Comparison of ENCODE assay signal across 35 cellular contexts in the genomic region with DNA sequence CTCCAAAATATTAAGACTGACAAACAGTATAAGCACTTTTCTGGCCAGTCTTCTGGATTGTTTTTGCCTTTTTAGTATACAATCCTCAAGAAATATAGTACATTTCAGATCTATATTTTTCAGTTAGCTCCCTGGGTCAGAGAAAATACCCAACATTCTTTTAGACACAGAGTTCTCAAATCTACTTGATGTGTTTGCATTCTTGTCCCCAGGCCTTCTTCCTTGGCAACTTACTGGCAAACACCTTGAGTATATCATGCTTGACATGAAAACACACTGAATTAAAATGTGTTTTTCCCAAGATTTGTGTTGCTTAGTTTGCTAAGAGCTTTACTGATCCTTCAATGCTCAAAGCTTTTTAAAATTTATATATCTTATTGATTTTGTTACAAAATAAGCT.
"Had no signal": no experiment of that assay in that cellular context is flagged by ENCODE, and none has a peak within 500 bp of the region (broad histone marks: within the 10 kb centered on the region; RNA-seq: fewer than 3 reads in every experiment).

No MANE protein-coding gene starts in this region.

- H3K36me3 Mint-ChIP-seq: activated CD4-positive, alpha-beta memory T cell treated with anti-CD3 and anti-CD28 coated beads for 36 hours; activated naive CD4-positive, alpha-beta T cell treated with anti-CD3 and anti-CD28 coated beads, Interleukin-2, amount 10 ng/mL, durations not matched to agents 7 days and 5 days; activated naive CD4-positive, alpha-beta T cell treated with anti-CD3 and anti-CD28 coated beads, Interleukin-2, amount 50 U/mL, for 24 hours; activated naive CD8-positive, alpha-beta T cell; activated naive CD8-positive, alpha-beta T cell treated with anti-CD3 and anti-CD28 coated beads, Interleukin-2, amount 10 ng/mL, durations not matched to agents 7 days and 5 days; brain had no signal

- DNase-seq: activated B cell treated with CpG ODN at 0.5 μM for 24 hours; activated CD4-positive, alpha-beta memory T cell treated with anti-CD3 and anti-CD28 coated beads for 36 hours; activated CD4-positive, alpha-beta T cell treated with anti-CD3 and anti-CD28 coated beads for 4 hours; activated CD4-positive, alpha-beta T cell treated with anti-CD3 and anti-CD28 coated beads, Interleukin-2, amount 10 ng/mL, durations not matched to agents 24 days and 14 days; activated CD4-positive, alpha-beta T cell treated with anti-CD3 and anti-CD28 coated beads, Interleukin-2, amount 50 U/mL, for 1 hour; activated CD4-positive, alpha-beta T cell treated with anti-CD3 and anti-CD28 coated beads, Interleukin-2, amount 50 U/mL, for 4 hours; activated CD4-positive, CD25-positive, alpha-beta regulatory T cell treated with anti-CD3 and anti-CD28 coated beads, Interleukin-2, amount 50 U/mL, for 72 hours; activated CD8-positive, alpha-beta memory T cell treated with anti-CD3 and anti-CD28 coated beads, Interleukin-2, amount 50 U/mL, for 4 hours; activated CD8-positive, alpha-beta T cell treated with anti-CD3 and anti-CD28 coated beads for 36 hours; activated effector memory CD4-positive, alpha-beta T cell treated with Interleukin-2 at 50 U/mL for 16 hours; activated gamma-delta T cell; activated naive CD4-positive, alpha-beta T cell treated with anti-CD3 and anti-CD28 coated beads, Interleukin-2, amount 10 ng/mL, durations not matched to agents 7 days and 5 days; activated naive CD4-positive, alpha-beta T cell treated with Interleukin-2 at 50 U/mL for 16 hours; activated naive CD8-positive, alpha-beta T cell treated with anti-CD3 and anti-CD28 coated beads, Interleukin-2, amount 10 ng/mL, durations not matched to agents 7 days and 5 days; activated naive CD8-positive, alpha-beta T cell treated with anti-CD3 and anti-CD28 coated beads, Interleukin-2, amount 50 U/mL, for 24 hours; activated T-cell treated with anti-CD3 and anti-CD28 coated beads for 4 hours; activated T-cell treated with anti-CD3 and anti-CD28 coated beads, Interleukin-2, amount 50 U/mL, for 1 hour; activated T-cell treated with anti-CD3 and anti-CD28 coated beads, Interleukin-2, amount 50 U/mL, for 4 hours; activated T-cell treated with anti-CD3 and anti-CD28 coated beads, Interleukin-2, amount 50 U/mL, for 72 hours; amygdala; anterior cingulate cortex; central memory CD4-positive, alpha-beta T cell; T-helper 1 cell; T-helper 2 cell; T-helper 9 cell had no signal

- H3K9me3 Mint-ChIP-seq: activated naive CD4-positive, alpha-beta T cell treated with anti-CD3 and anti-CD28 coated beads, Interleukin-2, amount 50 U/mL, for 24 hours had no signal

- H3K4me1 ChIP-seq: ascending aorta had no signal

- H3K36me3 ChIP-seq: ascending aorta, cardiac muscle cell had no signal

- ATAC-seq: activated CD8-positive, alpha-beta T cell treated with anti-CD3 and anti-CD28 coated beads for 36 hours; activated naive CD8-positive, alpha-beta T cell treated with anti-CD3 and anti-CD28 coated beads, Interleukin-2, amount 50 U/mL, for 24 hours; activated T-cell treated with anti-CD3 and anti-CD28 coated beads, Interleukin-2, amount 50 U/mL, for 4 hours; activated T-cell treated with anti-CD3 and anti-CD28 coated beads, Interleukin-2, amount 50 U/mL, for 72 hours had no signal

- H3K27ac ChIP-seq: ascending aorta, cardiac muscle cell, VCaP had no signal

- H3K27me3 ChIP-seq: ascending aorta, cardiac muscle cell had no signal

- H3K27ac Mint-ChIP-seq: activated B cell treated with CpG ODN at 0.5 μM for 24 hours; activated CD4-positive, alpha-beta memory T cell treated with anti-CD3 and anti-CD28 coated beads for 36 hours; activated CD4-positive, alpha-beta T cell treated with anti-CD3 and anti-CD28 coated beads, Interleukin-2, amount 10 ng/mL, durations not matched to agents 24 days and 14 days; activated CD8-positive, alpha-beta T cell treated with anti-CD3 and anti-CD28 coated beads for 36 hours; activated naive CD4-positive, alpha-beta T cell treated with anti-CD3 and anti-CD28 coated beads, Interleukin-2, amount 10 ng/mL, durations not matched to agents 7 days and 5 days; activated naive CD4-positive, alpha-beta T cell treated with anti-CD3 and anti-CD28 coated beads, Interleukin-2, amount 50 U/mL, for 24 hours; activated naive CD8-positive, alpha-beta T cell; activated naive CD8-positive, alpha-beta T cell treated with anti-CD3 and anti-CD28 coated beads, Interleukin-2, amount 10 ng/mL, durations not matched to agents 7 days and 5 days; activated naive CD8-positive, alpha-beta T cell treated with anti-CD3 and anti-CD28 coated beads, Interleukin-2, amount 50 U/mL, for 24 hours; activated T-cell treated with anti-CD3 and anti-CD28 coated beads, Interleukin-2, amount 50 U/mL, for 72 hours; activated T-helper 1 cell treated with anti-CD3 and anti-CD28 coated beads, Interleukin-12 subunit alpha, Interleukin-12 subunit beta, Interleukin-2, Interleukin-4 antibody, amounts not matched to agents 30 ng/mL and 10 ng/mL and 1 ng/mL, durations not matched to agents 14 hours and 24 hours and 36 hours; activated T-helper 2 cell treated with anti-CD3 and anti-CD28 coated beads, Interferon-gamma antibody, Interleukin-2, Interleukin-4, amounts not matched to agents 10 μg/mL and 5 μg/mL and 100 μg/mL, durations not matched to agents 14 hours and 24 hours and 36 hours; brain; T-helper 1 cell treated with Interleukin-12 subunit alpha and Interleukin-12 subunit beta and Interleukin-4 antibody, amounts not matched to agents 30 μg/mL and 1 μg/mL, for 36 hours; T-helper 2 cell treated with Interferon-gamma antibody and Interleukin-4, amounts not matched to agents 5 μg/mL and 100 μg/mL, for 36 hours had no signal

- H3K4me3 Mint-ChIP-seq: activated B cell treated with CpG ODN at 0.5 μM for 24 hours; activated CD4-positive, alpha-beta memory T cell treated with anti-CD3 and anti-CD28 coated beads for 36 hours; activated CD4-positive, alpha-beta T cell treated with anti-CD3 and anti-CD28 coated beads, Interleukin-2, amount 10 ng/mL, durations not matched to agents 24 days and 14 days; activated CD8-positive, alpha-beta T cell treated with anti-CD3 and anti-CD28 coated beads for 36 hours; activated naive CD4-positive, alpha-beta T cell treated with anti-CD3 and anti-CD28 coated beads, Interleukin-2, amount 10 ng/mL, durations not matched to agents 7 days and 5 days; activated naive CD4-positive, alpha-beta T cell treated with anti-CD3 and anti-CD28 coated beads, Interleukin-2, amount 50 U/mL, for 24 hours; activated naive CD8-positive, alpha-beta T cell; activated naive CD8-positive, alpha-beta T cell treated with anti-CD3 and anti-CD28 coated beads, Interleukin-2, amount 10 ng/mL, durations not matched to agents 7 days and 5 days; activated naive CD8-positive, alpha-beta T cell treated with anti-CD3 and anti-CD28 coated beads, Interleukin-2, amount 50 U/mL, for 24 hours; activated T-cell treated with anti-CD3 and anti-CD28 coated beads, Interleukin-2, amount 50 U/mL, for 4 hours; activated T-cell treated with anti-CD3 and anti-CD28 coated beads, Interleukin-2, amount 50 U/mL, for 72 hours; activated T-helper 1 cell treated with anti-CD3 and anti-CD28 coated beads, Interleukin-12 subunit alpha, Interleukin-12 subunit beta, Interleukin-2, Interleukin-4 antibody, amounts not matched to agents 30 ng/mL and 10 ng/mL and 1 ng/mL, durations not matched to agents 14 hours and 24 hours and 36 hours; brain; T-helper 1 cell treated with Interleukin-12 subunit alpha and Interleukin-12 subunit beta and Interleukin-4 antibody, amounts not matched to agents 30 μg/mL and 1 μg/mL, for 36 hours; T-helper 2 cell treated with Interferon-gamma antibody and Interleukin-4, amounts not matched to agents 5 μg/mL and 100 μg/mL, for 36 hours had no signal

- H3K4me3 ChIP-seq: ascending aorta, cardiac muscle cell had no signal

- H3K27me3 Mint-ChIP-seq: activated B cell treated with CpG ODN at 0.5 μM for 24 hours; activated CD4-positive, alpha-beta memory T cell treated with anti-CD3 and anti-CD28 coated beads for 36 hours; activated CD4-positive, alpha-beta T cell treated with anti-CD3 and anti-CD28 coated beads, Interleukin-2, amount 10 ng/mL, durations not matched to agents 24 days and 14 days; activated CD8-positive, alpha-beta T cell treated with anti-CD3 and anti-CD28 coated beads for 36 hours; activated naive CD4-positive, alpha-beta T cell treated with anti-CD3 and anti-CD28 coated beads, Interleukin-2, amount 10 ng/mL, durations not matched to agents 7 days and 5 days; activated naive CD4-positive, alpha-beta T cell treated with anti-CD3 and anti-CD28 coated beads, Interleukin-2, amount 50 U/mL, for 24 hours; activated naive CD8-positive, alpha-beta T cell; activated naive CD8-positive, alpha-beta T cell treated with anti-CD3 and anti-CD28 coated beads, Interleukin-2, amount 10 ng/mL, durations not matched to agents 7 days and 5 days; activated naive CD8-positive, alpha-beta T cell treated with anti-CD3 and anti-CD28 coated beads, Interleukin-2, amount 50 U/mL, for 24 hours; brain had no signal

- H3K4me1 Mint-ChIP-seq: activated B cell treated with CpG ODN at 0.5 μM for 24 hours; activated CD4-positive, alpha-beta T cell treated with anti-CD3 and anti-CD28 coated beads, Interleukin-2, amount 10 ng/mL, durations not matched to agents 24 days and 14 days; activated naive CD4-positive, alpha-beta T cell treated with anti-CD3 and anti-CD28 coated beads, Interleukin-2, amount 10 ng/mL, durations not matched to agents 7 days and 5 days; activated naive CD4-positive, alpha-beta T cell treated with anti-CD3 and anti-CD28 coated beads, Interleukin-2, amount 50 U/mL, for 24 hours; activated naive CD8-positive, alpha-beta T cell treated with anti-CD3 and anti-CD28 coated beads, Interleukin-2, amount 10 ng/mL, durations not matched to agents 7 days and 5 days; activated naive CD8-positive, alpha-beta T cell treated with anti-CD3 and anti-CD28 coated beads, Interleukin-2, amount 50 U/mL, for 24 hours; brain had no signal
